ENCODE assay signal across 8 cellular contexts in genomic region chr20:59033093-59033492, GRCh38. TPM values are rescaled to one million over a fixed set of nuclear protein-coding genes. Genes with fewer than 3 reads are reported as not detected.
DNase-seq lines count a peak whose midpoint lies in the region; ATAC-seq and TF ChIP-seq lines count a peak whose summit lies in the region.

No MANE protein-coding gene starts in this region.

- peaks cover 57% of the 10 kb centered on the region for H3K36me3 Mint-ChIP-seq in activated T-cell treated with anti-CD3 and anti-CD28 coated beads, Interleukin-2, amount 50 U/mL, for 4 hours (ENCODE audit: insufficient read depth)
- peaks cover 27 to 41% of the 10 kb centered on the region in 2 donors for H3K36me3 Mint-ChIP-seq in activated naive CD4-positive, alpha-beta T cell treated with anti-CD3 and anti-CD28 coated beads, Interleukin-2, amount 50 U/mL, for 72 hours

- intact Hi-C loops in left lung (cut with DNase I): no loop called here

- no peaks in the 10 kb centered on the region for H3K9me3 Mint-ChIP-seq in activated T-cell treated with anti-CD3 and anti-CD28 coated beads, Interleukin-2, amount 50 U/mL, for 4 hours
- no peaks in the 10 kb centered on the region for H3K9me3 Mint-ChIP-seq in activated naive CD4-positive, alpha-beta T cell treated with anti-CD3 and anti-CD28 coated beads, Interleukin-2, amount 50 U/mL, for 72 hours

- H3K9me3 ChIP-seq in left lung: no peaks in the 10 kb centered on the region
- no peaks in the 10 kb centered on the region for H3K9me3 ChIP-seq in thoracic aorta

- peak overlapping the region; percentile 88 to 94 for H3K27ac Mint-ChIP-seq in activated naive CD4-positive, alpha-beta T cell treated with anti-CD3 and anti-CD28 coated beads, Interleukin-2, amount 50 U/mL, for 72 hours

- H3K4me1 ChIP-seq in left lung: peaks cover 34 to 45% of the 10 kb centered on the region in 2 donors
- peaks cover 28 to 41% of the 10 kb centered on the region in 2 donors for H3K4me1 ChIP-seq in thoracic aorta (ENCODE audit: control insufficient read depth in 1 of 2, low read depth in 2 of 2)

- H3K27me3 Mint-ChIP-seq in activated T-cell treated with anti-CD3 and anti-CD28 coated beads, Interleukin-2, amount 50 U/mL, for 4 hours (ENCODE audit: low read depth): no peaks in the 10 kb centered on the region

- peak overlapping the region; percentile 74 to 88 for H3K4me3 ChIP-seq in left lung
- H3K4me3 ChIP-seq in thoracic aorta: peak overlapping the region; percentile 88

- no peaks in the 10 kb centered on the region for H3K27me3 ChIP-seq in left lung
- H3K27me3 ChIP-seq in thoracic aorta (replicated peaks; ENCODE audit: insufficient read depth): no peaks in the 10 kb centered on the region

- no peak for ATAC-seq in activated T-cell treated with anti-CD3 and anti-CD28 coated beads, Interleukin-2, amount 50 U/mL, for 4 hours
- no peak for ATAC-seq in activated naive CD4-positive, alpha-beta T cell treated with anti-CD3 and anti-CD28 coated beads, Interleukin-2, amount 50 U/mL, for 72 hours
- no peak for ATAC-seq in left lung
- no peak for ATAC-seq in thoracic aorta (ENCODE audit: insufficient number of reproducible peaks, low FRiP score, low read depth)
- ATAC-seq in HG02885 (IDR thresholded peaks at IDR 0.05; ENCODE audit: poor library complexity, unreplicated experiment): no peak

- H3K27ac ChIP-seq in left lung: peak overlapping the region; percentile 89 to 94
- H3K27ac ChIP-seq in thoracic aorta: peak overlapping the region; percentile 76

- H3K4me1 Mint-ChIP-seq in activated T-cell treated with anti-CD3 and anti-CD28 coated beads, Interleukin-2, amount 50 U/mL, for 4 hours (ENCODE audit: low read depth): peaks cover 60% of the 10 kb centered on the region

- H3K4me3 Mint-ChIP-seq in activated T-cell treated with anti-CD3 and anti-CD28 coated beads, Interleukin-2, amount 50 U/mL, for 4 hours: peak overlapping the region; percentile 80

- no peak for DNase-seq in activated T-cell treated with anti-CD3 and anti-CD28 coated beads, Interleukin-2, amount 50 U/mL, for 4 hours
- DNase-seq in activated T-cell treated with anti-CD3 and anti-CD28 coated beads for 4 hours (no peak), left lung (no peak), thoracic aorta (ENCODE audit: low spot score) (no peak), HK-2 (ENCODE audit: unreplicated experiment) (no peak), DMS153 treated with DMSO at 0.1 percent for 48 hours (lab: John Stamatoyannopoulos, UW; ENCODE audit: unreplicated experiment) (no peak)
- no peak for DNase-seq in activated naive CD4-positive, alpha-beta T cell treated with anti-CD3 and anti-CD28 coated beads, Interleukin-2, amount 50 U/mL, for 72 hours (ENCODE audit: low spot score in 2 of 2)

- TF ChIP-seq CTCF in left lung (IDR thresholded peaks at IDR 0.05) (no peak), thoracic aorta (IDR thresholded peaks at IDR 0.05) (no peak)

- H3K36me3 ChIP-seq in left lung (peaks cover 5 to 66% of the 10 kb centered on the region in 2 donors), thoracic aorta (peaks cover 16% of the 10 kb centered on the region)

RNA-seq across cellular contexts. Expression of gene ATP5F1E, which starts 1.0 kb away (rescaled TPM):
- 10 to 100 TPM; 86.1 to 99.3 (median 95.0) TPM for total RNA-seq in activated T-cell treated with anti-CD3 and anti-CD28 coated beads, Interleukin-2, amount 50 U/mL, for 4 hours
- total RNA-seq in activated naive CD4-positive, alpha-beta T cell treated with anti-CD3 and anti-CD28 coated beads, Interleukin-2, amount 50 U/mL, for 72 hours: 10 to 100 TPM; 63.2 to 76.7 TPM
- total RNA-seq in left lung (10 to 100 TPM; 75.5 to 90.7 TPM), thoracic aorta (10 to 100 TPM; 16.8 to 21.1 TPM)

RNA-seq across cellular contexts. Expression of gene PRELID3B, which starts 9.5 kb away (rescaled TPM):
- total RNA-seq in activated T-cell treated with anti-CD3 and anti-CD28 coated beads, Interleukin-2, amount 50 U/mL, for 4 hours: 100 to 1,000 TPM; 147 to 174 (median 160) TPM
- 100 to 1,000 TPM; 118 to 170 TPM for total RNA-seq in activated naive CD4-positive, alpha-beta T cell treated with anti-CD3 and anti-CD28 coated beads, Interleukin-2, amount 50 U/mL, for 72 hours
- total RNA-seq in left lung (10 to 100 TPM; 55.7 to 56.3 TPM), thoracic aorta (10 to 100 TPM; 25.5 to 30.5 TPM)

RNA-seq across cellular contexts. Expression of gene TUBB1, which starts 13.9 kb away (rescaled TPM):
- not detected for total RNA-seq in activated T-cell treated with anti-CD3 and anti-CD28 coated beads, Interleukin-2, amount 50 U/mL, for 4 hours
- total RNA-seq in activated naive CD4-positive, alpha-beta T cell treated with anti-CD3 and anti-CD28 coated beads, Interleukin-2, amount 50 U/mL, for 72 hours: under 1 TPM in 1 of 2 donors, not detected in 1; 0.09 TPM
- total RNA-seq in left lung: 1 to 10 TPM; 2.0 to 3.6 TPM
- total RNA-seq in thoracic aorta: under 1 TPM in 1 of 2 donors, not detected in 1; 0.54 TPM

RNA-seq across cellular contexts. Expression of gene CTSZ, which starts 26.0 kb away (rescaled TPM):
- 10 to 100 TPM; 18.7 to 27.9 (median 20.0) TPM for total RNA-seq in activated T-cell treated with anti-CD3 and anti-CD28 coated beads, Interleukin-2, amount 50 U/mL, for 4 hours
- 10 to 100 TPM; 36.3 to 37.1 TPM for total RNA-seq in activated naive CD4-positive, alpha-beta T cell treated with anti-CD3 and anti-CD28 coated beads, Interleukin-2, amount 50 U/mL, for 72 hours
- total RNA-seq in left lung (100 to 1,000 TPM; 452 to 479 TPM), thoracic aorta (100 to 1,000 TPM; 242 to 436 TPM)

RNA-seq across cellular contexts. Expression of gene NELFCD, which starts 52.0 kb away (rescaled TPM):
- total RNA-seq in activated T-cell treated with anti-CD3 and anti-CD28 coated beads, Interleukin-2, amount 50 U/mL, for 4 hours: 100 to 1,000 TPM; 119 to 146 (median 128) TPM
- 100 to 1,000 TPM; 123 to 159 TPM for total RNA-seq in activated naive CD4-positive, alpha-beta T cell treated with anti-CD3 and anti-CD28 coated beads, Interleukin-2, amount 50 U/mL, for 72 hours
- total RNA-seq in left lung (10 to 100 TPM; 48.3 to 53.5 TPM), thoracic aorta (10 to 100 TPM; 50.9 to 52.6 TPM)
